8 cellular contexts compared by ENCODE assay signal in genomic region chr20:58864346-58864745, GRCh38. TPM values are rescaled to one million over a fixed set of nuclear protein-coding genes. Genes with fewer than 3 reads are reported as not detected.
DNase-seq lines count a peak whose midpoint lies in the region; ATAC-seq and TF ChIP-seq lines count a peak whose summit lies in the region.

No MANE protein-coding gene starts in this region.

- 22 to 25% methylated on average over 2 of the region's 2 CpGs for WGBS in body of pancreas, 2 donors
- WGBS in esophagus muscularis mucosa: 45% methylated on average over 2 of the region's 2 CpGs

- H3K27me3 Mint-ChIP-seq in Calu3 (ENCODE audit: unreplicated experiment): peaks cover 33% of the 10 kb centered on the region

- peak; percentile 35 for TF ChIP-seq CTCF in 22Rv1 (IDR thresholded peaks at IDR 0.05)
- peak; percentile 45 for TF ChIP-seq CTCF in Calu3 (IDR thresholded peaks at IDR 0.05; ENCODE audit: unreplicated experiment)
- TF ChIP-seq CTCF in Loucy (conservative IDR thresholded peaks at IDR 0.05; ENCODE audit: low read length): peak; percentile 49
- TF ChIP-seq CTCF in body of pancreas (IDR thresholded peaks at IDR 0.05): peak in 5 of 7 experiments; percentile 17 to 30 (median 20)
- TF ChIP-seq CTCF in esophagus muscularis mucosa (IDR thresholded peaks at IDR 0.05): peak in 1 of 3 experiments; percentile 6

- H3K4me3 ChIP-seq in Loucy (ENCODE audit: low read length, poor library complexity, severe bottlenecking): no peak overlapping the region
- no peak overlapping the region for H3K4me3 ChIP-seq in body of pancreas
- H3K4me3 ChIP-seq in esophagus muscularis mucosa: no peak overlapping the region

- H3K4me2 ChIP-seq in Loucy (ENCODE audit: low read depth, low read length, poor library complexity, severe bottlenecking): no peak overlapping the region

- ATAC-seq in body of pancreas: no peak

- no peak overlapping the region for H3K4me3 Mint-ChIP-seq in Calu3 (ENCODE audit: low read depth, unreplicated experiment)

- H3K36me3 ChIP-seq in Loucy (ENCODE audit: insufficient read depth, low read length) (no peaks in the 10 kb centered on the region), body of pancreas (replicated peaks in 1 of 2; ENCODE audit: insufficient read depth in 1 of 2, low read depth in 2 of 2) (no peaks in the 10 kb centered on the region), esophagus muscularis mucosa (no peaks in the 10 kb centered on the region)

- no peaks in the 10 kb centered on the region for H3K4me1 Mint-ChIP-seq in Calu3 (ENCODE audit: low read depth, unreplicated experiment)

- CTCF ChIA-PET in Calu3 (lab: Charles Lee): interaction anchor here (0.6 kb wide), 1 partner anchor 168 kb away, joined by 3 read pairs; no protein-coding TSS in a partner anchor

- H3F3A ChIP-seq in Loucy (ENCODE audit: low read depth): no peaks in the 10 kb centered on the region

- H3K4me1 ChIP-seq in Loucy (ENCODE audit: insufficient read depth, low read length, poor library complexity, severe bottlenecking) (no peaks in the 10 kb centered on the region), body of pancreas (no peaks in the 10 kb centered on the region), esophagus muscularis mucosa (no peaks in the 10 kb centered on the region)

- TF ChIP-seq POLR2A in body of pancreas (IDR thresholded peaks at IDR 0.05): no peak
- no peak for TF ChIP-seq POLR2A in esophagus muscularis mucosa (IDR thresholded peaks at IDR 0.05; ENCODE audit: low read depth)

- H3K27ac Mint-ChIP-seq in Calu3 (ENCODE audit: unreplicated experiment): no peak overlapping the region

- intact Hi-C loops in Calu3 (cut with micrococcal nuclease; ENCODE audit: unreplicated experiment): loop anchor here (2.0 kb wide), 1 partner anchor 632 kb away; no protein-coding TSS in a partner anchor
- intact Hi-C loops in body of pancreas (cut with DNase I): loop anchor here (10.0 kb wide), 2 partner anchors 540 to 580 kb away; no protein-coding TSS in a partner anchor
- intact Hi-C loops in esophagus muscularis mucosa (cut with DNase I): no loop called here

- no peaks in the 10 kb centered on the region for H3K9me3 Mint-ChIP-seq in Calu3 (ENCODE audit: low read depth, unreplicated experiment)

- no peak overlapping the region for H3K9ac ChIP-seq in Loucy (ENCODE audit: low read depth, low read length, poor library complexity, severe bottlenecking)

- H3K27me3 ChIP-seq in Loucy (ENCODE audit: insufficient read depth, low read length, poor library complexity, severe bottlenecking) (no peaks in the 10 kb centered on the region), body of pancreas (no peaks in the 10 kb centered on the region), esophagus muscularis mucosa (peaks cover 0 to 13% (median 0%) of the 10 kb centered on the region in 4 donors)

- no peaks in the 10 kb centered on the region for H3K79me2 ChIP-seq in Loucy (ENCODE audit: insufficient read depth, low read length)

- no peaks in the 10 kb centered on the region for H3K9me2 ChIP-seq in Loucy (replicated peaks; ENCODE audit: low read depth, low read length)

- no peak overlapping the region for H2AFZ ChIP-seq in Loucy (ENCODE audit: low read length)

- no TSS peak for BruUV-seq in Calu3 (replicated peaks; lab: Mats Ljungman, UMichigan)

- DNase-seq in Calu3 (peak; percentile 29), body of pancreas (no peak), esophagus muscularis mucosa (ENCODE audit: extremely low spot score) (no peak), amygdala (lab: John Stamatoyannopoulos, UW) (no peak), NCI-H345 (lab: John Stamatoyannopoulos, UW) (no peak)
- no peak for DNase-seq in stimulated activated CD4-positive, alpha-beta T cell treated with anti-CD3 and anti-CD28 coated beads, Interleukin-1b, Interleukin-23, amount 100 ng/mL, for 48 hours

- H3K27ac ChIP-seq in 22Rv1: no peak overlapping the region
- H3K27ac ChIP-seq in body of pancreas: no peak overlapping the region
- no peak overlapping the region for H3K27ac ChIP-seq in esophagus muscularis mucosa (replicated peaks in 1 of 4)

- no peak for TF ChIP-seq EP300 in esophagus muscularis mucosa (IDR thresholded peaks at IDR 0.05)

- H4K20me1 ChIP-seq in Loucy (ENCODE audit: insufficient read depth, low read length, poor library complexity, severe bottlenecking): no peaks in the 10 kb centered on the region

- H3K36me3 Mint-ChIP-seq in Calu3 (ENCODE audit: insufficient read depth, unreplicated experiment): no peaks in the 10 kb centered on the region

- no peaks in the 10 kb centered on the region for H3K9me3 ChIP-seq in Loucy (ENCODE audit: insufficient read depth, low read depth, low read length)
- H3K9me3 ChIP-seq in body of pancreas: no peaks in the 10 kb centered on the region
- no peaks in the 10 kb centered on the region for H3K9me3 ChIP-seq in esophagus muscularis mucosa

RNA-seq across cellular contexts. Expression of gene GNAS, which starts 11.8 kb away (rescaled TPM):
- total RNA-seq in Calu3 (2022): 1,324 and 1,410 TPM in 2 replicates
- total RNA-seq in body of pancreas: 100 to 1,000 TPM; 462 to 623 TPM
- total RNA-seq in esophagus muscularis mucosa: 100 to 1,000 TPM; 679 to 875 (median 782) TPM

RNA-seq across cellular contexts. Expression of gene GNAS-AS1, which starts 13.6 kb away (rescaled TPM):
- total RNA-seq in Calu3 (2022): 0.59 TPM in 1 of 2 replicates, not detected in the other
- 1 to 10 TPM; 1.0 to 3.0 TPM for total RNA-seq in body of pancreas
- under 1 TPM in 3 of 4 donors, not detected in 1; 0.13 to 0.42 (median 0.23) TPM for total RNA-seq in esophagus muscularis mucosa
